In genomic region chr1:53906121-53906520, GRCh38 we compare ENCODE assay signal across 9 cellular contexts. TPM values are rescaled to one million over a fixed set of nuclear protein-coding genes. Genes with fewer than 3 reads are reported as not detected.
"Had no signal": no experiment of that assay in that cellular context is flagged by ENCODE, and none has a peak within 500 bp of the region (broad histone marks: within the 10 kb centered on the region; RNA-seq: fewer than 3 reads in every experiment).

No MANE protein-coding gene starts in this region.

- H3K36me3 ChIP-seq: HAP-1 had no signal

- H3K27ac Mint-ChIP-seq: GM23338, HFFc6, IgD-negative memory B cell had no signal

- H3K27me3 Mint-ChIP-seq: IgD-negative memory B cell had no signal

- H3K4me3 Mint-ChIP-seq: GM23338, HFFc6, IgD-negative memory B cell had no signal

- H3K9me3 Mint-ChIP-seq: GM23338, HFFc6, IgD-negative memory B cell had no signal

- H3K4me3 ChIP-seq: GM23338, HAP-1 had no signal

- ATAC-seq: GM23338, HCT116, HepG2 had no signal

- H2AFZ ChIP-seq: GM23338 had no signal

- H3K27ac ChIP-seq: HL-60 had no signal

- DNase-seq: HFFc6 had no signal

- H3K4me1 Mint-ChIP-seq: GM23338, IgD-negative memory B cell had no signal

- H3K4me1 ChIP-seq: HAP-1 had no signal

- H3K9me3 ChIP-seq: HAP-1 had no signal

- H3K4me2 ChIP-seq: GM23338 had no signal

RNA-seq across cellular contexts. Expression of gene DIO1, which starts 12.1 kb away (rescaled TPM):
- total RNA-seq: GM23338, H1, HFFc6, HT1080 had no signal
